In the genomic region with DNA sequence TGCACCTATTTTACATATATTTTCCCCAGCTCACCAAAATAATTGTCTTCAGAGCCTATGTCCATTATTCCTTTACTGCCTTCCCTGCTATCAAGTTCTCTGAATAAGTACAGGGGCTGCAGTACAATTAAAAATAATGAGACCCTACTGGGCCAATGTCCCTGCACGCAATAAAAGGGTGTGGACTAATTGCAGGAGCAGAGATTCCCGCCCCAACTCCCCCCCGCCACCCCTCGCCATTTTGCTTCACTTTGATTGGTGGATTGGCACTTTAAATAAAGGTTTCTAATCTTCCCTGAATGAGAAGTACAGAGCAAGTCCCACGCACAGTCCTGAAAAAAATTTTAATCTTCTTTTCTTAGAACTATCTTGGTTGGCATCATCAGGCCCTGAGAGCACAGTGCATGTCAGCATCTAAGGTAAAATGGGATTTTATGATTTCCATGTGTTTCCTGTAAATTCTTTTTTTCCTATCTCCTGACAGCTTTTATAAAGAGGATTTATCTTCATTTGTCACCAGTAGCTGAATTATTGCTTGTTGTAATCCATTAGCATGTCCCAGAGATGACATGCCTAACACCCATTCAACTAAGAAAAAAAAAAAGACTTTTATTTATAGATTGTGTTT, we compare ENCODE assay signal across 18 cellular contexts. TPM values are rescaled to one million over a fixed set of nuclear protein-coding genes. Genes with fewer than 3 reads are reported as not detected.
"Had no signal": no experiment of that assay in that cellular context is flagged by ENCODE, and none has a peak within 500 bp of the region (broad histone marks: within the 10 kb centered on the region; RNA-seq: fewer than 3 reads in every experiment).

A gene with protein sequence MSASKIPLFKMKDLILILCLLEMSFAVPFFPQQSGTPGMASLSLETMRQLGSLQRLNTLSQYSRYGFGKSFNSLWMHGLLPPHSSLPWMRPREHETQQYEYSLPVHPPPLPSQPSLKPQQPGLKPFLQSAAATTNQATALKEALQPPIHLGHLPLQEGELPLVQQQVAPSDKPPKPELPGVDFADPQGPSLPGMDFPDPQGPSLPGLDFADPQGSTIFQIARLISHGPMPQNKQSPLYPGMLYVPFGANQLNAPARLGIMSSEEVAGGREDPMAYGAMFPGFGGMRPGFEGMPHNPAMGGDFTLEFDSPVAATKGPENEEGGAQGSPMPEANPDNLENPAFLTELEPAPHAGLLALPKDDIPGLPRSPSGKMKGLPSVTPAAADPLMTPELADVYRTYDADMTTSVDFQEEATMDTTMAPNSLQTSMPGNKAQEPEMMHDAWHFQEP (plus strand): TSS at position 302 of the 628 bp plus-strand sequence. CDS start 103 bp downstream, at position 405.

- H3K27ac ChIP-seq: esophagus squamous epithelium, gastroesophageal sphincter, right atrium auricular region, sigmoid colon, skin epidermis, stomach, thoracic aorta, transverse colon, uterus had no signal

- H3K9me3 ChIP-seq: esophagus squamous epithelium, gastroesophageal sphincter, right atrium auricular region, sigmoid colon, stomach, thoracic aorta, transverse colon, uterus had no signal

- H3K4me1 ChIP-seq: esophagus squamous epithelium, gastroesophageal sphincter, right atrium auricular region, sigmoid colon, stomach, transverse colon, uterus had no signal

- H3K36me3 ChIP-seq: esophagus squamous epithelium, gastroesophageal sphincter, right atrium auricular region, sigmoid colon, stomach, thoracic aorta, transverse colon, uterus had no signal

- H3K27me3 ChIP-seq: esophagus squamous epithelium, gastroesophageal sphincter, right atrium auricular region, sigmoid colon, stomach, transverse colon, uterus had no signal

- H3K4me3 ChIP-seq: esophagus squamous epithelium, gastroesophageal sphincter, right atrium auricular region, sigmoid colon, skin epidermis, stomach, thoracic aorta, transverse colon, uterus had no signal

- DNase-seq: esophagus squamous epithelium; foreskin fibroblast; glutamatergic neuron; islet precursor cell; mammary epithelial cell; naive thymus-derived CD4-positive, alpha-beta T cell; posterior cingulate gyrus; sigmoid colon; stimulated activated CD4-positive, alpha-beta T cell treated with anti-CD3 and anti-CD28 coated beads, Interleukin-2, amount 100 ng/mL, for 24 hours; stimulated activated naive CD4-positive, alpha-beta T cell; stomach; substantia nigra; transverse colon; uterus had no signal

RNA-seq across cellular contexts. Expression of the gene that starts here (rescaled TPM):
- polyA plus RNA-seq: mammary epithelial cell; naive thymus-derived CD4-positive, alpha-beta T cell; sigmoid colon; stomach had no signal
